9 cellular contexts compared by ENCODE assay signal in genomic region chr6:152863618-152864326, GRCh38.
DNase-seq lines count a peak whose midpoint lies in the region; ATAC-seq and TF ChIP-seq lines count a peak whose summit lies in the region.
"Had no signal": no experiment of that assay in that cellular context is flagged by ENCODE, and none has a peak within 500 bp of the region (broad histone marks: within the 10 kb centered on the region; RNA-seq: fewer than 3 reads in every experiment).

No MANE protein-coding gene starts in this region.

- no peaks in the 10 kb centered on the region for H3K9me3 Mint-ChIP-seq in activated CD8-positive, alpha-beta memory T cell treated with anti-CD3 and anti-CD28 coated beads, Interleukin-2, amount 10 ng/mL, durations not matched to agents 7 days and 5 days (ENCODE audit: low read depth)
- peaks cover 0 to 1% (median 0%) of the 10 kb centered on the region in 11 donors for H3K9me3 Mint-ChIP-seq in naive thymus-derived CD4-positive, alpha-beta T cell

- H3K36me3 ChIP-seq in naive thymus-derived CD4-positive, alpha-beta T cell (ENCODE audit: control insufficient read depth in 2 of 3, insufficient read depth in 3 of 3, low read length in 3 of 3): no peaks in the 10 kb centered on the region

- intact Hi-C loops in naive thymus-derived CD4-positive, alpha-beta T cell (cut with micrococcal nuclease): loop anchor here (1.0 to 5.0 kb wide), 6 partner anchors 34 to 649 kb away; no protein-coding TSS in a partner anchor

- ATAC-seq in GM19438 (IDR thresholded peaks at IDR 0.05; ENCODE audit: low read depth, unreplicated experiment) (peak; percentile 85), HG03520 (IDR thresholded peaks at IDR 0.05; ENCODE audit: unreplicated experiment) (peak; percentile 80)
- ATAC-seq in activated CD8-positive, alpha-beta memory T cell treated with anti-CD3 and anti-CD28 coated beads, Interleukin-2, amount 10 ng/mL, durations not matched to agents 7 days and 5 days: peak; percentile 83
- ATAC-seq in naive thymus-derived CD4-positive, alpha-beta T cell: peak; percentile 79
- peak; percentile 73 for ATAC-seq in stimulated activated naive CD8-positive, alpha-beta T cell treated with anti-CD3 and anti-CD28 coated beads, Interleukin-15, Interleukin-2, amounts not matched to agents 100 U/mL and 50 U/mL, for 24 hours

- H3K4me3 Mint-ChIP-seq in activated CD8-positive, alpha-beta memory T cell treated with anti-CD3 and anti-CD28 coated beads, Interleukin-2, amount 10 ng/mL, durations not matched to agents 7 days and 5 days: no peak overlapping the region
- H3K4me3 Mint-ChIP-seq in naive thymus-derived CD4-positive, alpha-beta T cell: no peak overlapping the region
- H3K4me3 Mint-ChIP-seq: activated naive CD8-positive, alpha-beta T cell had no signal

- TF ChIP-seq CTCF in epithelial cell of esophagus (IDR thresholded peaks at IDR 0.05; ENCODE audit: insufficient read depth, low read depth, low read length, missing control alignments): peak; percentile 72

- no peak overlapping the region for H3K27ac ChIP-seq in naive thymus-derived CD4-positive, alpha-beta T cell (ENCODE audit: low read depth, low read length)

- H3K27me3 ChIP-seq in naive thymus-derived CD4-positive, alpha-beta T cell (ENCODE audit: control insufficient read depth in 2 of 2, insufficient read depth in 2 of 2, low read length in 2 of 2): no peaks in the 10 kb centered on the region

- H3K4me1 Mint-ChIP-seq in activated CD8-positive, alpha-beta memory T cell treated with anti-CD3 and anti-CD28 coated beads, Interleukin-2, amount 10 ng/mL, durations not matched to agents 7 days and 5 days: peaks cover 6% of the 10 kb centered on the region
- no peaks in the 10 kb centered on the region for H3K4me1 Mint-ChIP-seq in naive thymus-derived CD4-positive, alpha-beta T cell

- no peak overlapping the region for H3K4me3 ChIP-seq in epithelial cell of esophagus (ENCODE audit: low read length)
- no peak overlapping the region for H3K4me3 ChIP-seq in naive thymus-derived CD4-positive, alpha-beta T cell (ENCODE audit: low read length)

- H3K36me3 Mint-ChIP-seq in activated CD8-positive, alpha-beta memory T cell treated with anti-CD3 and anti-CD28 coated beads, Interleukin-2, amount 10 ng/mL, durations not matched to agents 7 days and 5 days: no peaks in the 10 kb centered on the region
- H3K36me3 Mint-ChIP-seq in naive thymus-derived CD4-positive, alpha-beta T cell: no peaks in the 10 kb centered on the region
- H3K36me3 Mint-ChIP-seq: activated naive CD8-positive, alpha-beta T cell had no signal

- CTCF ChIA-PET in activated CD8-positive, alpha-beta memory T cell treated with anti-CD3 and anti-CD28 coated beads, Interleukin-2, amount 10 ng/mL, durations not matched to agents 7 days and 5 days (lab: Charles Lee): interaction anchor here (0.6 to 2.7 kb wide), 7 partner anchors 16 to 161 kb away, joined by 3 to 13 read pairs (median 4); no protein-coding TSS in a partner anchor
- CTCF ChIA-PET in naive thymus-derived CD4-positive, alpha-beta T cell (lab: Charles Lee): interaction anchor here (0.8 to 1.8 kb wide), 5 partner anchors 13 to 162 kb away, joined by 3 to 5 read pairs (median 4); no protein-coding TSS in a partner anchor

- peaks cover 11% of the 10 kb centered on the region for H3K27me3 Mint-ChIP-seq in activated CD8-positive, alpha-beta memory T cell treated with anti-CD3 and anti-CD28 coated beads, Interleukin-2, amount 10 ng/mL, durations not matched to agents 7 days and 5 days
- peaks cover 7 to 26% (median 23%) of the 10 kb centered on the region in 5 donors for H3K27me3 Mint-ChIP-seq in naive thymus-derived CD4-positive, alpha-beta T cell

- H3K9me3 ChIP-seq in naive thymus-derived CD4-positive, alpha-beta T cell (ENCODE audit: control insufficient read depth in 2 of 3, low read length in 3 of 3): no peaks in the 10 kb centered on the region

- DNase-seq in COLO829 (ENCODE audit: low spot score): peak; percentile 36
- DNase-seq in NCI-H82 treated with DMSO at 0.1 percent for 48 hours (lab: John Stamatoyannopoulos, UW; ENCODE audit: unreplicated experiment): peak; percentile 22
- DNase-seq in activated CD8-positive, alpha-beta memory T cell treated with anti-CD3 and anti-CD28 coated beads, Interleukin-2, amount 10 ng/mL, durations not matched to agents 7 days and 5 days: peak; percentile 70
- DNase-seq in epithelial cell of esophagus (ENCODE audit: low read depth): peak; percentile 80
- peak; percentile 14 to 62 (median 49) for DNase-seq in naive thymus-derived CD4-positive, alpha-beta T cell
- DNase-seq in stimulated activated naive CD8-positive, alpha-beta T cell treated with anti-CD3 and anti-CD28 coated beads, Interleukin-15, Interleukin-2, amounts not matched to agents 100 U/mL and 50 U/mL, for 24 hours: peak; percentile 69

- no peaks in the 10 kb centered on the region for H3K4me1 ChIP-seq in naive thymus-derived CD4-positive, alpha-beta T cell (ENCODE audit: control insufficient read depth in 2 of 2, insufficient read depth in 2 of 2, low read length in 2 of 2)

- H3K27ac Mint-ChIP-seq in activated CD8-positive, alpha-beta memory T cell treated with anti-CD3 and anti-CD28 coated beads, Interleukin-2, amount 10 ng/mL, durations not matched to agents 7 days and 5 days: no peak overlapping the region
- H3K27ac Mint-ChIP-seq in naive thymus-derived CD4-positive, alpha-beta T cell: no peak overlapping the region
- H3K27ac Mint-ChIP-seq: activated naive CD8-positive, alpha-beta T cell had no signal

- POLR2A ChIA-PET in naive thymus-derived CD4-positive, alpha-beta T cell (lab: Charles Lee): no interaction called here

Comparison
In these comparisons a context has a peak if more than half of its experiments do, and no peak if none do; other contexts are left out.
1. DNase-seq: peak in every context shown above with its lines; median percentile 80 in epithelial cell of esophagus; 70 in activated CD8-positive, alpha-beta memory T cell treated with anti-CD3 and anti-CD28 coated beads, Interleukin-2, amount 10 ng/mL, durations not matched to agents 7 days and 5 days; 69 in stimulated activated naive CD8-positive, alpha-beta T cell treated with anti-CD3 and anti-CD28 coated beads, Interleukin-15, Interleukin-2, amounts not matched to agents 100 U/mL and 50 U/mL, for 24 hours; 49 in naive thymus-derived CD4-positive, alpha-beta T cell; 36 in COLO829; 22 in NCI-H82 treated with DMSO at 0.1 percent for 48 hours.